ENCODE assay signal across 31 cellular contexts in the genomic region with DNA sequence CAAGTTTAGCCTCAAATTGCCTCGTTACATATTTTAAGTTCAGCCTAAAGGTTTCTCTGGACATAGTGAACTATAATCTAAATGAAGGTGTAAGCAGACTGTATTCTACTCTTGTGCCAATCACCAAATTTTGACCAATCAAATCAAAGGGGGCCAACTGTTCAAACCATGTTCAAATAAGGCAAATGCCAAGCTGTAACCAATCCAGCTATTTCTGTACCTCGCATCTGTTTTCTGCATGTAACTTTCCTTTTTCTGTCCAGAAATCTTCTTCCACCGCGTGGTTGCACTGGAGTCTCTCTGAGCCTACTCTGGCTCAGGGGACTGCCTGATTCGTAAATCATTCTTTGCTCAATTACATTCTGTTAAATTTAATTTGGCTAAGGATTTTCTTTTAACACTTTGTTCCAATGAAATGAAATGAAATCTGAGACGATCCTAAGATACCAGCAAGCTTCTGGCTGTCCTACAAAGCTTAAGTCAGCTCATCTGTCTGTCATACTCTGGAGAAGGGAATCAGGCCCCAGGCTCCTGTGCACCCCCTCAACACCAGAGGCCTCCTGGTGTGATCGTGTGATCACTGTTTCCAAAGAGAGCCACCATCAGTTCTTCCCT.
"Had no signal": no experiment of that assay in that cellular context is flagged by ENCODE, and none has a peak within 500 bp of the region (broad histone marks: within the 10 kb centered on the region; RNA-seq: fewer than 3 reads in every experiment).

No MANE protein-coding gene starts in this region.

- H3K36me3 Mint-ChIP-seq: activated CD8-positive, alpha-beta memory T cell treated with anti-CD3 and anti-CD28 coated beads, Interleukin-2, amount 10 ng/mL, durations not matched to agents 7 days and 5 days; activated naive CD8-positive, alpha-beta T cell; stimulated activated memory B cell treated with anti-CD40 and anti-IgM and Interleukin-4, amounts not matched to agents 10 μg/mL and 1 μg/mL and 100 μg/mL, for 72 hours had no signal

- H3K4me3 Mint-ChIP-seq: activated CD4-positive, alpha-beta T cell treated with anti-CD3 and anti-CD28 coated beads for 36 hours; activated CD8-positive, alpha-beta memory T cell treated with anti-CD3 and anti-CD28 coated beads, Interleukin-2, amount 10 ng/mL, durations not matched to agents 7 days and 5 days; activated CD8-positive, alpha-beta T cell treated with anti-CD3 and anti-CD28 coated beads, Interleukin-2, amount 10 ng/mL, durations not matched to agents 7 days and 5 days; activated naive CD8-positive, alpha-beta T cell; activated T-cell treated with anti-CD3 and anti-CD28 coated beads, Interleukin-2, amount 50 U/mL, for 72 hours; nephron; stimulated activated memory B cell treated with anti-CD40 and anti-IgM and Interleukin-4, amounts not matched to agents 10 μg/mL and 1 μg/mL and 100 μg/mL, for 72 hours; stimulated activated naive CD8-positive, alpha-beta T cell treated with anti-CD3 and anti-CD28 coated beads, Interleukin-15, amount 100 ng/mL, for 72 hours; T-helper 2 cell treated with Interferon-gamma antibody and Interleukin-4, amounts not matched to agents 5 μg/mL and 100 μg/mL, for 36 hours had no signal

- H3K4me1 ChIP-seq: pancreas, prostate gland, sigmoid colon, thyroid gland, upper lobe of right lung had no signal

- ATAC-seq: activated CD4-positive, alpha-beta T cell treated with anti-CD3 and anti-CD28 coated beads for 36 hours; activated CD8-positive, alpha-beta memory T cell treated with anti-CD3 and anti-CD28 coated beads, Interleukin-2, amount 10 ng/mL, durations not matched to agents 7 days and 5 days; activated CD8-positive, alpha-beta T cell treated with anti-CD3 and anti-CD28 coated beads, Interleukin-2, amount 10 ng/mL, durations not matched to agents 7 days and 5 days; activated T-cell treated with anti-CD3 and anti-CD28 coated beads, Interleukin-2, amount 50 U/mL, for 72 hours; left lobe of liver; pancreas; stimulated activated memory B cell treated with anti-CD40 and anti-IgM and Interleukin-4, amounts not matched to agents 10 μg/mL and 1 μg/mL and 100 μg/mL, for 72 hours; stimulated activated naive CD8-positive, alpha-beta T cell treated with anti-CD3 and anti-CD28 coated beads, Interleukin-15, amount 100 ng/mL, for 72 hours; upper lobe of right lung had no signal

- H3K27ac ChIP-seq: epithelial cell of prostate, esophagus squamous epithelium, pancreas, prostate gland, sigmoid colon, thyroid gland, upper lobe of right lung had no signal

- H3K27ac Mint-ChIP-seq: activated CD4-positive, alpha-beta T cell treated with anti-CD3 and anti-CD28 coated beads for 36 hours; activated CD8-positive, alpha-beta memory T cell treated with anti-CD3 and anti-CD28 coated beads, Interleukin-2, amount 10 ng/mL, durations not matched to agents 7 days and 5 days; activated CD8-positive, alpha-beta T cell treated with anti-CD3 and anti-CD28 coated beads, Interleukin-2, amount 10 ng/mL, durations not matched to agents 7 days and 5 days; activated naive CD8-positive, alpha-beta T cell; activated T-cell treated with anti-CD3 and anti-CD28 coated beads, Interleukin-2, amount 50 U/mL, for 72 hours; nephron; stimulated activated memory B cell treated with anti-CD40 and anti-IgM and Interleukin-4, amounts not matched to agents 10 μg/mL and 1 μg/mL and 100 μg/mL, for 72 hours; stimulated activated naive CD8-positive, alpha-beta T cell treated with anti-CD3 and anti-CD28 coated beads, Interleukin-15, amount 100 ng/mL, for 72 hours; T-helper 2 cell treated with Interferon-gamma antibody and Interleukin-4, amounts not matched to agents 5 μg/mL and 100 μg/mL, for 36 hours had no signal

- H3K36me3 ChIP-seq: esophagus squamous epithelium, pancreas, prostate gland, sigmoid colon, thyroid gland, upper lobe of right lung had no signal

- H3K4me1 Mint-ChIP-seq: activated CD4-positive, alpha-beta T cell treated with anti-CD3 and anti-CD28 coated beads for 36 hours; stimulated activated memory B cell treated with anti-CD40 and anti-IgM and Interleukin-4, amounts not matched to agents 10 μg/mL and 1 μg/mL and 100 μg/mL, for 72 hours; stimulated activated naive CD8-positive, alpha-beta T cell treated with anti-CD3 and anti-CD28 coated beads, Interleukin-15, amount 100 ng/mL, for 72 hours had no signal

- DNase-seq: activated CD4-positive, alpha-beta T cell treated with anti-CD3 and anti-CD28 coated beads for 36 hours; activated CD4-positive, CD25-positive, alpha-beta regulatory T cell; activated CD8-positive, alpha-beta memory T cell treated with anti-CD3 and anti-CD28 coated beads, Interleukin-2, amount 10 ng/mL, durations not matched to agents 7 days and 5 days; activated CD8-positive, alpha-beta T cell treated with anti-CD3 and anti-CD28 coated beads, Interleukin-2, amount 10 ng/mL, durations not matched to agents 7 days and 5 days; activated naive CD4-positive, alpha-beta T cell treated with Interleukin-2 at 50 U/mL for 16 hours; activated T-cell treated with anti-CD3 and anti-CD28 coated beads for 4 hours; activated T-cell treated with anti-CD3 and anti-CD28 coated beads, Interleukin-2, amount 50 U/mL, for 72 hours; dermis blood vessel endothelial cell; effector CD4-positive, alpha-beta T cell; esophagus squamous epithelium; kidney glomerular epithelial cell; mesendoderm; pancreas; retina; sigmoid colon; stimulated activated CD4-positive, alpha-beta T cell treated with anti-CD3 and anti-CD28 coated beads, Interleukin-1b, Interleukin-23, amount 100 ng/mL, for 48 hours; stimulated activated CD4-positive, alpha-beta T cell treated with anti-CD3 and anti-CD28 coated beads, Interleukin-4, amount 100 ng/mL, for 4 hours; stimulated activated CD8-positive, alpha-beta memory T cell treated with anti-CD3 and anti-CD28 coated beads, Interleukin-4, amount 100 ng/mL, for 48 hours; stimulated activated naive CD8-positive, alpha-beta T cell treated with anti-CD3 and anti-CD28 coated beads, Interleukin-15, amount 100 ng/mL, for 72 hours; substantia nigra; thyroid gland; upper lobe of right lung had no signal

- H3K27me3 Mint-ChIP-seq: activated CD4-positive, alpha-beta T cell treated with anti-CD3 and anti-CD28 coated beads for 36 hours; activated naive CD8-positive, alpha-beta T cell; stimulated activated memory B cell treated with anti-CD40 and anti-IgM and Interleukin-4, amounts not matched to agents 10 μg/mL and 1 μg/mL and 100 μg/mL, for 72 hours; stimulated activated naive CD8-positive, alpha-beta T cell treated with anti-CD3 and anti-CD28 coated beads, Interleukin-15, amount 100 ng/mL, for 72 hours had no signal

- H3K9me3 Mint-ChIP-seq: activated T-cell treated with anti-CD3 and anti-CD28 coated beads, Interleukin-2, amount 50 U/mL, for 72 hours; nephron; stimulated activated memory B cell treated with anti-CD40 and anti-IgM and Interleukin-4, amounts not matched to agents 10 μg/mL and 1 μg/mL and 100 μg/mL, for 72 hours; stimulated activated naive CD8-positive, alpha-beta T cell treated with anti-CD3 and anti-CD28 coated beads, Interleukin-15, amount 100 ng/mL, for 72 hours; T-helper 2 cell treated with Interferon-gamma antibody and Interleukin-4, amounts not matched to agents 5 μg/mL and 100 μg/mL, for 36 hours had no signal

- H3K9me3 ChIP-seq: esophagus squamous epithelium, pancreas, prostate gland, sigmoid colon, thyroid gland, upper lobe of right lung had no signal

- H3K4me3 ChIP-seq: esophagus squamous epithelium, lung, pancreas, prostate gland, sigmoid colon, smooth muscle cell, thyroid gland, upper lobe of right lung had no signal

- H3K27me3 ChIP-seq: pancreas, sigmoid colon, thyroid gland, upper lobe of right lung had no signal
